Comparison of ENCODE assay signal across 12 cellular contexts in the genomic region with DNA sequence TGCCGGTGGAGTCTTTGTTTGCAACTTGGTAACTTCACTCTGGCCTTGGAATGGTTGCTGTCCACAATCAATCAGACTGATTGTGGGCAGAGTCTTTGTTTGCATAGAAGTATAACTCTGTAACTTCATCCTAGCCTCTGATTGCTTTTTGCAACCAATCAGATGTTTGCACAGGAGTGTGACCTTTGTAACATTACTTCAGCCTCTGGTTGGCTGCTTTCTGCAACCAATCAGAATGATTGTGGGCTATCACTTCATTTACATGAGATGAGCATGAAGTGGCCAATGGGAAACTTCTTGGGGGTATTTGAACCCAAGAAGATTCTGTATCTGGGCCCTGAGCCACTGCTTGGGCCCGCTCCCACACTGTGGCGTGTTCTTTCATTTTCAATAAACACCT.
DNase-seq lines count a peak whose midpoint lies in the region; ATAC-seq and TF ChIP-seq lines count a peak whose summit lies in the region.
"Had no signal": no experiment of that assay in that cellular context is flagged by ENCODE, and none has a peak within 500 bp of the region (broad histone marks: within the 10 kb centered on the region; RNA-seq: fewer than 3 reads in every experiment).

No MANE protein-coding gene starts in this region.

- no peak for TF ChIP-seq CTCF in mucosa of descending colon (IDR thresholded peaks at IDR 0.05)

- H3K36me3 ChIP-seq in mucosa of descending colon (ENCODE audit: low read depth): no peaks in the 10 kb centered on the region

- no peak overlapping the region for H3K4me3 ChIP-seq in mucosa of descending colon

- intact Hi-C loops in left colon (cut with DNase I, micrococcal nuclease): no loop called here
- intact Hi-C loops in mucosa of descending colon (cut with DNase I, micrococcal nuclease): no loop called here
- intact Hi-C loops in Right ventricle myocardium inferior (cut with DNase I): no loop called here

- DNase-seq in HuH-7.5 (ENCODE audit: low spot score) (peak; percentile 58), left colon (no peak), mucosa of descending colon (no peak), Right ventricle myocardium inferior (ENCODE audit: missing footprints) (no peak), NCI-H345 treated with DMSO at 0.1 percent for 48 hours (lab: John Stamatoyannopoulos, UW; ENCODE audit: unreplicated experiment) (no peak), KG1 (lab: John Stamatoyannopoulos, UW) (no peak)
- DNase-seq in stimulated activated naive CD4-positive, alpha-beta T cell treated with Interleukin-2 at 50 U/mL for 16 hours (lab: John Stamatoyannopoulos, UW): no peak
- DNase-seq: CD8-positive, alpha-beta memory T cell; DMS 273 treated with DMSO at 0.1 percent for 48 hours; HCEC 1CT; HFFc6 had no signal

- ATAC-seq in left colon (peak; percentile 82), mucosa of descending colon (peak; percentile 46), Right ventricle myocardium inferior (no peak)

- H3K4me1 ChIP-seq in mucosa of descending colon (ENCODE audit: low read depth): no peaks in the 10 kb centered on the region

- H3K9me3 ChIP-seq in mucosa of descending colon: no peaks in the 10 kb centered on the region
- H3K9me3 ChIP-seq: Caco-2 had no signal
